1 cellular context compared by ENCODE assay signal in genomic region chr5:14707811-14708210, GRCh38.
TF ChIP-seq lines count a peak whose summit lies in the region.

No MANE protein-coding gene starts in this region.

TF ChIP-seq in SK-N-SH, 30 proteins besides CTCF, POLR2A, EP300 and RAD21 (continued from another document):
- TF ChIP-seq ZBTB33 (IDR thresholded peaks at IDR 0.05; ENCODE audit: borderline replicate concordance, low read depth) (no peak), NFIC (IDR thresholded peaks at IDR 0.05; ENCODE audit: borderline replicate concordance) (no peak), GABPA (IDR thresholded peaks at IDR 0.05; ENCODE audit: low read depth) (no peak), MAX (IDR thresholded peaks at IDR 0.05; ENCODE audit: low read depth) (no peak), FOSL2 (IDR thresholded peaks at IDR 0.05; ENCODE audit: borderline replicate concordance, low read depth) (no peak), ELF1 (IDR thresholded peaks at IDR 0.05) (no peak), YY1 (IDR thresholded peaks at IDR 0.05; ENCODE audit: low read depth) (no peak)
